In genomic region chr12:57623385-57623784, GRCh38 we compare ENCODE assay signal across 25 cellular contexts. TPM values are rescaled to one million over a fixed set of nuclear protein-coding genes. Genes with fewer than 3 reads are reported as not detected.
"Had no signal": no experiment of that assay in that cellular context is flagged by ENCODE, and none has a peak within 500 bp of the region (broad histone marks: within the 10 kb centered on the region; RNA-seq: fewer than 3 reads in every experiment).

No MANE protein-coding gene starts in this region.

- H3K4me3 ChIP-seq: coronary artery, dorsolateral prefrontal cortex, esophagus squamous epithelium, gastrocnemius medialis, heart right ventricle, left lung, lower lobe of right lung, mucosa of descending colon had no signal

- H3K27ac ChIP-seq: coronary artery, dorsolateral prefrontal cortex, epithelial cell of prostate, esophagus squamous epithelium, gastrocnemius medialis, heart right ventricle, left lung, lower lobe of right lung had no signal

- H3K36me3 ChIP-seq: esophagus squamous epithelium, gastrocnemius medialis, left lung, lower lobe of right lung had no signal

- ATAC-seq: effector memory CD8-positive, alpha-beta T cell; esophagus mucosa; gastrocnemius medialis; heart right ventricle; left cardiac atrium; left lung; left ventricle myocardium superior; lower lobe of right lung; mucosa of descending colon had no signal

- H3K27ac Mint-ChIP-seq: effector memory CD8-positive, alpha-beta T cell; endodermal cell; mesothelial cell of epicardium; naive B cell had no signal

- H3K4me3 Mint-ChIP-seq: effector memory CD8-positive, alpha-beta T cell; endodermal cell; mesothelial cell of epicardium had no signal

- DNase-seq: dermis blood vessel endothelial cell; dorsolateral prefrontal cortex; effector CD8-positive, alpha-beta T cell; effector memory CD8-positive, alpha-beta T cell; endodermal cell; erythroblast; esophagus squamous epithelium; foreskin fibroblast; foreskin melanocyte; gastrocnemius medialis; glutamatergic neuron; heart right ventricle; hippocampal formation; left cardiac atrium; left lung; left ventricle myocardium superior; lower lobe of right lung; mesenchymal stem cell; mucosa of descending colon; naive B cell had no signal

- H3K9me3 Mint-ChIP-seq: effector memory CD8-positive, alpha-beta T cell; endodermal cell; mesothelial cell of epicardium; naive B cell had no signal

- H3K36me3 Mint-ChIP-seq: naive B cell had no signal

- H3K9me3 ChIP-seq: esophagus squamous epithelium, gastrocnemius medialis, heart right ventricle, left lung, lower lobe of right lung, mucosa of descending colon had no signal

RNA-seq across cellular contexts. Expression of gene B4GALNT1, which starts 9.6 kb away (rescaled TPM):
- total RNA-seq: dermis blood vessel endothelial cell, lung microvascular endothelial cell had no signal
